In the genomic region with DNA sequence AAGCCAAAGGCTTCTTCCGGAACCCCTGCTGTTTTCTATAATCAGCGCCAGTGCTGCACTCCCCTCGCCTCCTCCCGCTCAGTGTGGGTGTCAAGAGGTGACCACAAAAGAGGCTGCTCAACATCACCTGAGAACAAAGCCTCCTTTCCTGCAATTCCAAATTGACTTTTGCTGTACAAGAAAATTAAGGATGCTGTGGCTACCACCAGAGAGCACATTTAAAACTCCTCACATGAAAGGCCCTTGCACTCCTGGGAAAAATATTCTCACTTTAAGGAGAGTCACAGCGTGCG, we compare ENCODE assay signal across 9 cellular contexts.
DNase-seq lines count a peak whose midpoint lies in the region; ATAC-seq, FAIRE-seq and TF ChIP-seq lines count a peak whose summit lies in the region.
"Had no signal": no experiment of that assay in that cellular context is flagged by ENCODE, and none has a peak within 500 bp of the region (broad histone marks: within the 10 kb centered on the region; RNA-seq: fewer than 3 reads in every experiment).

No MANE protein-coding gene starts in this region.

- peak overlapping the region; percentile 70 for H3K4me2 ChIP-seq in BLaER1

- ATAC-seq in omental fat pad (ENCODE audit: low FRiP score) (no peak), HG03280 (IDR thresholded peaks at IDR 0.05; ENCODE audit: unreplicated experiment) (no peak)

- in situ Hi-C loops in brain microvascular endothelial cell (cut with HindIII; ENCODE audit: low pct_ligation_motif_present, low sequenced_read_pairs), result no loop called here

- H3K4me1 ChIP-seq in BLaER1 (peaks cover 37% of the 10 kb centered on the region), mesodermal cell (ENCODE audit: control insufficient read depth, insufficient read depth, low read length, poor library complexity, severe bottlenecking) (peaks cover 40% of the 10 kb centered on the region)

- H3K4me3 ChIP-seq in BLaER1 (no peak overlapping the region), brain microvascular endothelial cell (ENCODE audit: low read depth, low read length) (no peak overlapping the region), mesodermal cell (ENCODE audit: extremely low read depth, insufficient read depth, low read length, poor library complexity, severe bottlenecking) (no peak overlapping the region)

- H3K27me3 ChIP-seq in BLaER1 (no peaks in the 10 kb centered on the region), brain microvascular endothelial cell (replicated peaks) (no peaks in the 10 kb centered on the region)

- WGBS in mesodermal cell (ENCODE audit: insufficient coverage in 2 of 2), 2 experiments, result 91 to 100% methylated on average over 5 to 6 of the region's 6 CpGs

- H3K9me3 ChIP-seq in BLaER1 (peaks cover 30% of the 10 kb centered on the region), mesodermal cell (ENCODE audit: control insufficient read depth, low read length) (peaks cover 17% of the 10 kb centered on the region)

- H3K9ac ChIP-seq in BLaER1, result no peak overlapping the region

- H3K36me3 ChIP-seq in BLaER1, result peaks cover 65% of the 10 kb centered on the region
- no peaks in the 10 kb centered on the region for H3K36me3 ChIP-seq in brain microvascular endothelial cell (replicated peaks)
- peaks cover 23% of the 10 kb centered on the region for H3K36me3 ChIP-seq in mesodermal cell (ENCODE audit: control insufficient read depth, insufficient read depth, low read length)

- no peak for FAIRE-seq in frontal cortex (lab: Jason Lieb, UNC)

- TF ChIP-seq CTCF in brain microvascular endothelial cell (IDR thresholded peaks at IDR 0.05; ENCODE audit: low read depth, low read length, missing control alignments) (no peak), omental fat pad (IDR thresholded peaks at IDR 0.05) (no peak)

- DNase-seq in NCI-H2107 (lab: John Stamatoyannopoulos, UW), result peak; percentile 85
- DNase-seq in brain microvascular endothelial cell, result no peak
- DNase-seq in frontal cortex (ENCODE audit: low spot score in 2 of 2), result no peak
- no peak for DNase-seq in omental fat pad (ENCODE audit: low spot score)
- DNase-seq in NCI-H2171 treated with DMSO at 0.1 percent for 48 hours (lab: John Stamatoyannopoulos, UW), result no peak
- DNase-seq: NCI-H2029 treated with DMSO at 0.1 percent for 48 hours had no signal

- no peak overlapping the region for H3K27ac ChIP-seq in BLaER1
- peak overlapping the region; percentile 98 for H3K27ac ChIP-seq in brain microvascular endothelial cell
- peak overlapping the region; percentile 68 for H3K27ac ChIP-seq in mesodermal cell (ENCODE audit: low read depth, low read length, severe bottlenecking)

- H4K20me1 ChIP-seq in BLaER1, result peaks cover 28% of the 10 kb centered on the region; the same call in 1 of the 2 replicates
